10 cellular contexts compared by ENCODE assay signal in the genomic region with DNA sequence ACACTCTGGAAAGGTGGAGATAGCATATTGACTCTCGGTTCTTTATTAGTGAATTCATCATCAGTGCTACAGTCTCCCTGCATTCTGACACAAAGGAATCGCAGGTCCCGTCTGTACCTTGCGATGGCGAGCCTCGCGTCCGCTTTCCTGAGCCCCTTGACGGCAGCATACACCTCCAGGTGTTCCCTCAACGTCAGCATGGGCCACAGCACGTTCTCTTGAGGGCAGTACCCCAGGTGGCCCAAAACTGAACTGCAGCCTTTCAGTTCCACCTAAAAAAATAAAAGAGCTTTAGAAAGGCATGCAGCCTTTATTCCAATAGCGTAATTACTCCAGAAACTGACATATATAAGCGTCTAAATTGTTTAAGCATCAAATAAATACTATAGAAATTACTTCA. TPM values are rescaled to one million over a fixed set of nuclear protein-coding genes. Genes with fewer than 3 reads are reported as not detected.
DNase-seq lines count a peak whose midpoint lies in the region; ATAC-seq and TF ChIP-seq lines count a peak whose summit lies in the region.
"Had no signal": no experiment of that assay in that cellular context is flagged by ENCODE, and none has a peak within 500 bp of the region (broad histone marks: within the 10 kb centered on the region; RNA-seq: fewer than 3 reads in every experiment).

No MANE protein-coding gene starts in this region.

- WGBS in adrenal gland, 4 donors = 75 to 84% (median 78%) methylated on average over 13 of the region's 13 CpGs

- ATAC-seq in HG03442 (IDR thresholded peaks at IDR 0.05; ENCODE audit: unreplicated experiment) = no peak
- ATAC-seq in HG02610 (IDR thresholded peaks at IDR 0.05; ENCODE audit: unreplicated experiment) = no peak
- ATAC-seq: psoas muscle had no signal

- intact Hi-C loops in adrenal gland (cut with DNase I) = no loop called here

- H3K4me1 ChIP-seq in adrenal gland (replicated peaks in 1 of 2) = no peaks in the 10 kb centered on the region
- H3K4me1 ChIP-seq: psoas muscle had no signal

- H3K27ac ChIP-seq in C4-2B (no peak overlapping the region), adrenal gland (no peak overlapping the region)
- H3K27ac ChIP-seq: psoas muscle had no signal

- H3K4me3 ChIP-seq in adrenal gland = no peak overlapping the region
- H3K4me3 ChIP-seq: psoas muscle had no signal

- peak; percentile 64 for TF ChIP-seq CTCF in C4-2B (conservative IDR thresholded peaks at IDR 0.05)
- peak in 5 of 6 experiments; percentile 7 to 33 (median 28) for TF ChIP-seq CTCF in adrenal gland (IDR thresholded peaks at IDR 0.05)
- TF ChIP-seq CTCF in GM10266 (IDR thresholded peaks at IDR 0.05; ENCODE audit: control insufficient read depth, insufficient read depth, low read depth, missing control alignments) = no peak

- DNase-seq in HT-29 (ENCODE audit: low spot score) = peak; percentile 48
- no peak for DNase-seq in adrenal gland
- peak; percentile 56 for DNase-seq in left kidney (ENCODE audit: low read depth, low spot score)
- DNase-seq in T-helper 2 cell = no peak
- no peak for DNase-seq in GM10266 (ENCODE audit: extremely low spot score)
- DNase-seq: psoas muscle, T-helper 1 cell had no signal

- H3K27me3 ChIP-seq in adrenal gland = no peaks in the 10 kb centered on the region

- H3K9me3 ChIP-seq in adrenal gland (replicated peaks in 1 of 3) = no peaks in the 10 kb centered on the region

- H3K36me3 ChIP-seq in adrenal gland (replicated peaks in 1 of 2) = peaks cover 0 to 10% of the 10 kb centered on the region in 2 donors

- no peak for TF ChIP-seq POLR2A in adrenal gland (IDR thresholded peaks at IDR 0.05)

RNA-seq across cellular contexts. Expression of a gene that starts 24.2 kb away (rescaled TPM):
- total RNA-seq in HT-29 (2014; rRNA removed; shearing (Covaris generic)) = not detected in 2 replicates
- 10 to 100 TPM in 1 of 8 donors, 1 to 10 TPM in 7; 2.2 to 14.8 (median 4.1) TPM for total RNA-seq in adrenal gland
- 10 to 100 TPM in 1 of 3 donors, 1 to 10 TPM in 2; 1.7 to 10.7 (median 6.0) TPM for polyA plus RNA-seq in adrenal gland

RNA-seq across cellular contexts. Expression of a gene that starts 56.8 kb away (rescaled TPM):
- not detected in 2 replicates for total RNA-seq in HT-29 (2014; rRNA removed; shearing (Covaris generic))
- total RNA-seq in adrenal gland = 10 to 100 TPM in 6 of 8 donors, 1 to 10 TPM in 2; 8.6 to 45.4 (median 17.9) TPM
- polyA plus RNA-seq in adrenal gland = 10 to 100 TPM in 2 of 3 donors, 1 to 10 TPM in 1; 5.4 to 11.6 (median 11.6) TPM

Comparison
In these comparisons a context has a peak if more than half of its experiments do, and no peak if none do; other contexts are left out.
1. DNase-seq: peak in HT-29 (single experiment) and left kidney (single experiment); none in adrenal gland (0 of 7), T-helper 2 cell (0 of 5) and GM10266 (single experiment).